Comparison of ENCODE assay signal across 18 cellular contexts in the genomic region with DNA sequence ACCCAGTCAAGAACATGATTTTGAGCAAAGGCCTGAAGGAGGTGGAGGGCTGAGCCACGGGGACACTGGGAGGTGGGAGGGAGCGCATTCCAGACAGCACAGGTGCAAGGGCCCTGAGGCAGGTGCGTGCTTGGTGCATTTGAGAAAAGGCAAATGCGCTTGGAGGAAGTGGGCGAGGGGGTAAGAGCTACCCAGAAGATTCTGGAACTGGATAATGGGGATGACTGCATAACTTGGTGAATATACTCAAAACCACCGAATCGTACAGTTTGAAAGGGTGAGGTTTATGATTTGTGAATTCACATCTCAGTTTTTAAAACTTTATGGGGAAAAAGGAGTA. TPM values are rescaled to one million over a fixed set of nuclear protein-coding genes. Genes with fewer than 3 reads are reported as not detected.
DNase-seq lines count a peak whose midpoint lies in the region; ATAC-seq and TF ChIP-seq lines count a peak whose summit lies in the region.
"Had no signal": no experiment of that assay in that cellular context is flagged by ENCODE, and none has a peak within 500 bp of the region (broad histone marks: within the 10 kb centered on the region; RNA-seq: fewer than 3 reads in every experiment).

No MANE protein-coding gene starts in this region.

- H3K27ac Mint-ChIP-seq in activated CD4-positive, alpha-beta T cell treated with anti-CD3 and anti-CD28 coated beads for 36 hours, result peak overlapping the region; percentile 82
- peak overlapping the region; percentile 87 for H3K27ac Mint-ChIP-seq in activated naive CD8-positive, alpha-beta T cell treated with anti-CD3 and anti-CD28 coated beads for 36 hours
- H3K27ac Mint-ChIP-seq in natural killer cell treated with Interleukin-12 subunit alpha and Interleukin-12 subunit beta and Interleukin-15 and Interleukin-18, amount 100 ng/mL, for 72 hours, result peak overlapping the region in 1 of 2 donors; percentile 98
- no peak overlapping the region for H3K27ac Mint-ChIP-seq in MCF 10A (ENCODE audit: low read depth, unreplicated experiment)

- intact Hi-C loops in activated CD4-positive, alpha-beta T cell treated with anti-CD3 and anti-CD28 coated beads for 36 hours (cut with DNase I, micrococcal nuclease), result no loop called here
- intact Hi-C loops in MCF 10A (cut with micrococcal nuclease), result no loop called here

- peaks cover 81% of the 10 kb centered on the region for H3K4me1 Mint-ChIP-seq in activated CD4-positive, alpha-beta T cell treated with anti-CD3 and anti-CD28 coated beads for 36 hours
- H3K4me1 Mint-ChIP-seq in activated naive CD8-positive, alpha-beta T cell treated with anti-CD3 and anti-CD28 coated beads for 36 hours, result peaks cover 77% of the 10 kb centered on the region
- H3K4me1 Mint-ChIP-seq in natural killer cell treated with Interleukin-12 subunit alpha and Interleukin-12 subunit beta and Interleukin-15 and Interleukin-18, amount 100 ng/mL, for 72 hours (ENCODE audit: low read depth in 2 of 2), result peaks cover 66 to 67% of the 10 kb centered on the region in 2 donors
- no peaks in the 10 kb centered on the region for H3K4me1 Mint-ChIP-seq in MCF 10A (ENCODE audit: insufficient read depth, unreplicated experiment)

- H3K4me3 ChIP-seq in Jurkat, Clone E6-1 (ENCODE audit: low read length), result no peak overlapping the region
- H3K4me3 ChIP-seq: gastrocnemius medialis had no signal

- peak overlapping the region; percentile 35 for H3K4me3 Mint-ChIP-seq in activated CD4-positive, alpha-beta T cell treated with anti-CD3 and anti-CD28 coated beads for 36 hours
- peak overlapping the region; percentile 58 for H3K4me3 Mint-ChIP-seq in activated naive CD8-positive, alpha-beta T cell treated with anti-CD3 and anti-CD28 coated beads for 36 hours
- peak overlapping the region; percentile 85 for H3K4me3 Mint-ChIP-seq in natural killer cell treated with Interleukin-12 subunit alpha and Interleukin-12 subunit beta and Interleukin-15 and Interleukin-18, amount 100 ng/mL, for 72 hours
- H3K4me3 Mint-ChIP-seq in MCF 10A (ENCODE audit: unreplicated experiment), result no peak overlapping the region

- no TSS peak for BruUV-seq in MCF 10A (replicated peaks; lab: Mats Ljungman, UMichigan)

- ATAC-seq in activated CD4-positive, alpha-beta T cell treated with anti-CD3 and anti-CD28 coated beads for 36 hours, result no peak
- ATAC-seq in natural killer cell treated with Interleukin-12 subunit alpha and Interleukin-12 subunit beta and Interleukin-15 and Interleukin-18, amount 100 ng/mL, for 72 hours, result no peak
- ATAC-seq: gastrocnemius medialis, Panc1, sciatic nerve had no signal

- no peaks in the 10 kb centered on the region for H3K27me3 Mint-ChIP-seq in activated CD4-positive, alpha-beta T cell treated with anti-CD3 and anti-CD28 coated beads for 36 hours
- no peaks in the 10 kb centered on the region for H3K27me3 Mint-ChIP-seq in activated naive CD8-positive, alpha-beta T cell treated with anti-CD3 and anti-CD28 coated beads for 36 hours
- H3K27me3 Mint-ChIP-seq in natural killer cell treated with Interleukin-12 subunit alpha and Interleukin-12 subunit beta and Interleukin-15 and Interleukin-18, amount 100 ng/mL, for 72 hours, result no peaks in the 10 kb centered on the region
- H3K27me3 Mint-ChIP-seq in MCF 10A (ENCODE audit: insufficient read depth, unreplicated experiment), result peaks cover 19% of the 10 kb centered on the region

- H3K36me3 Mint-ChIP-seq in activated CD4-positive, alpha-beta T cell treated with anti-CD3 and anti-CD28 coated beads for 36 hours (ENCODE audit: low read depth), result peaks cover 7% of the 10 kb centered on the region
- H3K36me3 Mint-ChIP-seq in activated naive CD8-positive, alpha-beta T cell treated with anti-CD3 and anti-CD28 coated beads for 36 hours, result peaks cover 45% of the 10 kb centered on the region
- H3K36me3 Mint-ChIP-seq in natural killer cell treated with Interleukin-12 subunit alpha and Interleukin-12 subunit beta and Interleukin-15 and Interleukin-18, amount 100 ng/mL, for 72 hours, result peaks cover 4% of the 10 kb centered on the region
- H3K36me3 Mint-ChIP-seq in MCF 10A (ENCODE audit: insufficient read depth, unreplicated experiment), result no peaks in the 10 kb centered on the region

- CTCF ChIA-PET in activated CD4-positive, alpha-beta T cell treated with anti-CD3 and anti-CD28 coated beads for 36 hours (lab: Charles Lee), result interaction anchor here (0.6 to 0.7 kb wide), 2 partner anchors 137 to 160 kb away, joined by 3 to 4 read pairs; no protein-coding TSS in a partner anchor
- CTCF ChIA-PET in MCF 10A (lab: Yijun Ruan, JAX), result interaction anchor here (0.7 kb wide), 1 partner anchor 59 kb away, joined by 3 read pairs; no protein-coding TSS in a partner anchor

- DNase-seq in activated CD4-positive, alpha-beta T cell treated with anti-CD3 and anti-CD28 coated beads for 36 hours, result no peak
- no peak for DNase-seq in activated CD4-positive, alpha-beta T cell treated with anti-CD3 and anti-CD28 coated beads for 4 hours
- DNase-seq in Jurkat, Clone E6-1 (ENCODE audit: low read depth, low spot score), result peak; percentile 53
- DNase-seq in activated naive CD8-positive, alpha-beta T cell treated with anti-CD3 and anti-CD28 coated beads for 36 hours, result no peak
- no peak for DNase-seq in natural killer cell treated with Interleukin-12 subunit alpha and Interleukin-12 subunit beta and Interleukin-15 and Interleukin-18, amount 100 ng/mL, for 72 hours (ENCODE audit: low spot score)
- DNase-seq in MCF 10A (ENCODE audit: unreplicated experiment) (no peak), NCI-H1436 (lab: John Stamatoyannopoulos, UW) (no peak), pons (ENCODE audit: low spot score) (no peak)
- DNase-seq: 8988T; activated CD8-positive, alpha-beta memory T cell treated with anti-CD3 and anti-CD28 coated beads, Interleukin-2, amount 50 U/mL, for 48 hours; gastrocnemius medialis; H7; mammary epithelial cell; MV-4-11; nucleus accumbens; trophoblast cell had no signal

- no peaks in the 10 kb centered on the region for H3K9me3 Mint-ChIP-seq in activated CD4-positive, alpha-beta T cell treated with anti-CD3 and anti-CD28 coated beads for 36 hours (ENCODE audit: low read depth)
- H3K9me3 Mint-ChIP-seq in activated naive CD8-positive, alpha-beta T cell treated with anti-CD3 and anti-CD28 coated beads for 36 hours, result no peaks in the 10 kb centered on the region
- no peaks in the 10 kb centered on the region for H3K9me3 Mint-ChIP-seq in natural killer cell treated with Interleukin-12 subunit alpha and Interleukin-12 subunit beta and Interleukin-15 and Interleukin-18, amount 100 ng/mL, for 72 hours
- H3K9me3 Mint-ChIP-seq in MCF 10A (ENCODE audit: unreplicated experiment), result no peaks in the 10 kb centered on the region

- POLR2A ChIA-PET in activated CD4-positive, alpha-beta T cell treated with anti-CD3 and anti-CD28 coated beads for 36 hours (lab: Charles Lee), result interaction anchor here (0.9 kb wide), 1 partner anchor 34 kb away, joined by 3 read pairs; no protein-coding TSS in a partner anchor
- POLR2A ChIA-PET in MCF 10A (lab: Yijun Ruan, JAX), result no interaction called here

- TF ChIP-seq CTCF in MCF 10A (IDR thresholded peaks at IDR 0.05; ENCODE audit: unreplicated experiment), result no peak

RNA-seq across cellular contexts. Expression of gene PREX1, which starts 9.8 kb away (rescaled TPM):
- total RNA-seq in activated CD4-positive, alpha-beta T cell treated with anti-CD3 and anti-CD28 coated beads for 36 hours, result 10 to 100 TPM; 36.5 to 39.2 TPM
- polyA plus RNA-seq in Jurkat, Clone E6-1 (2012; ENCODE audit: insufficient read depth, insufficient read length), result 27.8 TPM
- 10 to 100 TPM; 76.8 to 77.1 TPM for total RNA-seq in activated naive CD8-positive, alpha-beta T cell treated with anti-CD3 and anti-CD28 coated beads for 36 hours
- 100 to 1,000 TPM; 132 to 167 TPM for total RNA-seq in natural killer cell treated with Interleukin-12 subunit alpha and Interleukin-12 subunit beta and Interleukin-15 and Interleukin-18, amount 100 ng/mL, for 72 hours
- 0.05 TPM in 1 of 2 replicates, not detected in the other for total RNA-seq in MCF 10A (2022)

Comparison
In these comparisons a context has a peak if more than half of its experiments do, and no peak if none do; other contexts are left out.
1. RNA of gene PREX1, which starts 9.8 kb away (total RNA-seq): 132 to 167 TPM in natural killer cell treated with Interleukin-12 subunit alpha and Interleukin-12 subunit beta and Interleukin-15 and Interleukin-18, amount 100 ng/mL, for 72 hours, 76.8 to 77.1 TPM in activated naive CD8-positive, alpha-beta T cell treated with anti-CD3 and anti-CD28 coated beads for 36 hours and 36.5 to 39.2 TPM in activated CD4-positive, alpha-beta T cell treated with anti-CD3 and anti-CD28 coated beads for 36 hours; 0.05 TPM in MCF 10A; every median in the first group is over 10 times any median in the second.